9 cellular contexts compared by ENCODE assay signal in genomic region chr10:3780766-3781457, GRCh38. TPM values are rescaled to one million over a fixed set of nuclear protein-coding genes. Genes with fewer than 3 reads are reported as not detected.
DNase-seq lines count a peak whose midpoint lies in the region; ATAC-seq, FAIRE-seq and TF ChIP-seq lines count a peak whose summit lies in the region.
"Had no signal": no experiment of that assay in that cellular context is flagged by ENCODE, and none has a peak within 500 bp of the region (broad histone marks: within the 10 kb centered on the region; RNA-seq: fewer than 3 reads in every experiment).

No MANE protein-coding gene starts in this region.

- no peaks in the 10 kb centered on the region for H3K27me3 ChIP-seq in lower lobe of right lung (ENCODE audit: low read depth)
- no peaks in the 10 kb centered on the region for H3K27me3 ChIP-seq in tibial nerve

- H3K27ac ChIP-seq in lower lobe of right lung (peak overlapping the region; percentile 100), tibial nerve (peak overlapping the region; percentile 98 to 100 (median 99))

- peaks cover 64% of the 10 kb centered on the region for H3K4me1 ChIP-seq in lower lobe of right lung
- peaks cover 0 to 57% (median 44%) of the 10 kb centered on the region in 4 donors for H3K4me1 ChIP-seq in tibial nerve

- POLR2A ChIA-PET in MCF 10A (lab: Yijun Ruan, JAX), result interaction anchor here (0.7 to 12.0 kb wide), 31 partner anchors 17 to 990 kb away, joined by 3 to 571 read pairs (median 4); no protein-coding TSS in a partner anchor

- peak in 1 of 2 donors; percentile 4 for TF ChIP-seq EP300 in tibial nerve (IDR thresholded peaks at IDR 0.05)

- H3K9me3 ChIP-seq in lower lobe of right lung, result no peaks in the 10 kb centered on the region
- no peaks in the 10 kb centered on the region for H3K9me3 ChIP-seq in tibial nerve

- intact Hi-C loops in MCF 10A (cut with micrococcal nuclease) (loop anchor here (5.0 kb wide), 1 partner anchor 731 kb away; no protein-coding TSS in a partner anchor), lower lobe of right lung (cut with DNase I) (no loop called here)

- FAIRE-seq in urothelium cell line (lab: Jason Lieb, UNC), result no peak

- no peak for ATAC-seq in activated T-cell treated with anti-CD3 and anti-CD28 coated beads, Interleukin-2, amount 50 U/mL, for 4 hours
- ATAC-seq in lower lobe of right lung, result no peak
- ATAC-seq in HG02973 (IDR thresholded peaks at IDR 0.05; ENCODE audit: unreplicated experiment), result no peak

- H3K27ac Mint-ChIP-seq in MCF 10A (ENCODE audit: low read depth, unreplicated experiment), result peak overlapping the region; percentile 100

- TF ChIP-seq CTCF in MCF 10A (IDR thresholded peaks at IDR 0.05; ENCODE audit: unreplicated experiment) (no peak), lower lobe of right lung (IDR thresholded peaks at IDR 0.05) (no peak), tibial nerve (IDR thresholded peaks at IDR 0.05) (no peak)

- no peaks in the 10 kb centered on the region for H3K27me3 Mint-ChIP-seq in activated T-cell treated with anti-CD3 and anti-CD28 coated beads, Interleukin-2, amount 50 U/mL, for 4 hours (ENCODE audit: low read depth)
- no peaks in the 10 kb centered on the region for H3K27me3 Mint-ChIP-seq in MCF 10A (ENCODE audit: insufficient read depth, unreplicated experiment)

- BruUV-seq in MCF 10A (replicated peaks; lab: Mats Ljungman, UMichigan), result no TSS peak

- TF ChIP-seq POLR2A in tibial nerve (IDR thresholded peaks at IDR 0.05), result no peak

- H3K4me1 Mint-ChIP-seq in activated T-cell treated with anti-CD3 and anti-CD28 coated beads, Interleukin-2, amount 50 U/mL, for 4 hours (ENCODE audit: low read depth), result peaks cover 60% of the 10 kb centered on the region
- H3K4me1 Mint-ChIP-seq in MCF 10A (ENCODE audit: insufficient read depth, unreplicated experiment), result peaks cover 37% of the 10 kb centered on the region

- peaks cover 64% of the 10 kb centered on the region for H3K36me3 ChIP-seq in lower lobe of right lung
- peaks cover 13 to 58% (median 30%) of the 10 kb centered on the region in 3 donors for H3K36me3 ChIP-seq in tibial nerve

- no peaks in the 10 kb centered on the region for H3K9me3 Mint-ChIP-seq in activated T-cell treated with anti-CD3 and anti-CD28 coated beads, Interleukin-2, amount 50 U/mL, for 4 hours
- no peaks in the 10 kb centered on the region for H3K9me3 Mint-ChIP-seq in MCF 10A (ENCODE audit: unreplicated experiment)

- H3K36me3 Mint-ChIP-seq in activated T-cell treated with anti-CD3 and anti-CD28 coated beads, Interleukin-2, amount 50 U/mL, for 4 hours (ENCODE audit: insufficient read depth), result peaks cover 79% of the 10 kb centered on the region
- H3K36me3 Mint-ChIP-seq in MCF 10A (ENCODE audit: insufficient read depth, unreplicated experiment), result peaks cover 100% of the 10 kb centered on the region

- H3K4me3 ChIP-seq in lower lobe of right lung (peak overlapping the region; percentile 90), tibial nerve (peak overlapping the region; percentile 83 to 98 (median 88))

- WGBS in tibial nerve, 2 donors, result 7 to 12% methylated on average over 16 of the region's 16 CpGs

- DNase-seq in activated T-cell treated with anti-CD3 and anti-CD28 coated beads, Interleukin-2, amount 50 U/mL, for 4 hours, result no peak
- no peak for DNase-seq in activated T-cell treated with anti-CD3 and anti-CD28 coated beads, Interleukin-2, amount 50 U/mL, for 1 hour
- DNase-seq in MCF 10A (ENCODE audit: unreplicated experiment) (no peak), lower lobe of right lung (no peak), tibial nerve (ENCODE audit: low spot score in 2 of 2) (no peak), urothelium cell line (ENCODE audit: low spot score) (no peak), cerebellar nuclear complex (lab: John Stamatoyannopoulos, UW) (no peak)
- DNase-seq: DMS153 had no signal

- H3K4me3 Mint-ChIP-seq in activated T-cell treated with anti-CD3 and anti-CD28 coated beads, Interleukin-2, amount 50 U/mL, for 4 hours, result peak overlapping the region; percentile 95
- H3K4me3 Mint-ChIP-seq in MCF 10A (ENCODE audit: unreplicated experiment), result peak overlapping the region; percentile 96

- CTCF ChIA-PET in MCF 10A (lab: Yijun Ruan, JAX), result interaction anchor here (0.6 to 1.3 kb wide), 10 partner anchors 25 to 1430 kb away, joined by 3 to 5 read pairs (median 3); no protein-coding TSS in a partner anchor

RNA-seq across cellular contexts. Expression of gene KLF6, which starts 4.1 kb away (rescaled TPM):
- 100 to 1,000 TPM; 188 to 247 (median 209) TPM for total RNA-seq in activated T-cell treated with anti-CD3 and anti-CD28 coated beads, Interleukin-2, amount 50 U/mL, for 4 hours
- total RNA-seq in MCF 10A (2022), result 253 and 282 TPM in 2 replicates
- 242 TPM for total RNA-seq in lower lobe of right lung
- total RNA-seq in tibial nerve, result 100 to 1,000 TPM; 156 to 226 (median 189) TPM
